In genomic region chr1:201584510-201584991, GRCh38 we compare ENCODE assay signal across 12 cellular contexts. TPM values are rescaled to one million over a fixed set of nuclear protein-coding genes. Genes with fewer than 3 reads are reported as not detected.
A peak's percentile ranks its signal among the peaks of the same experiment; 100 is the strongest.
DNase-seq lines count a peak whose midpoint lies in the region; ATAC-seq and TF ChIP-seq lines count a peak whose summit lies in the region.
"Had no signal": no experiment of that assay in that cellular context is flagged by ENCODE, and none has a peak within 500 bp of the region (broad histone marks: within the 10 kb centered on the region; RNA-seq: fewer than 3 reads in every experiment).

No MANE protein-coding gene starts in this region.

- H3K14ac ChIP-seq in IMR-90 (replicated peaks; ENCODE audit: low read depth, low read length), result peak overlapping the region; percentile 10

- TF ChIP-seq POLR2A in IMR-90 (IDR thresholded peaks at IDR 0.05; ENCODE audit: low read depth, low read length) (no peak), transverse colon (IDR thresholded peaks at IDR 0.05) (no peak)

- in situ Hi-C loops in IMR-90 (cut with MboI; ENCODE audit: low sequenced_read_pairs), result no loop called here
- in situ Hi-C loops in transverse colon (cut with MboI; ENCODE audit: low pct_ligation_motif_present in 1 of 4, low pct_unique_long_range_greater_than_20kb in 1 of 4, low sequenced_read_pairs in 3 of 4), result no loop called here

- no peak for TF ChIP-seq EP300 in transverse colon (IDR thresholded peaks at IDR 0.05; ENCODE audit: low read depth)

- no peak overlapping the region for H3K9ac ChIP-seq in IMR-90 (ENCODE audit: low read depth, low read length)

- BruUV-seq in IMR-90 (replicated peaks; lab: Mats Ljungman, UMichigan), result no TSS peak

- peak overlapping the region; percentile 68 for H2BK20ac ChIP-seq in IMR-90 (ENCODE audit: low read depth, low read length)

- peaks cover 29% of the 10 kb centered on the region for H3K4me1 ChIP-seq in IMR-90 (ENCODE audit: control insufficient read depth, insufficient read depth, low read length)
- peaks cover 0 to 32% (median 2%) of the 10 kb centered on the region in 4 donors for H3K4me1 ChIP-seq in transverse colon

- H3K27ac ChIP-seq in IMR-90 (ENCODE audit: insufficient read depth, low read length) (peak overlapping the region; percentile 87), transverse colon (peak overlapping the region; percentile 46 to 71 (median 60))

- TF ChIP-seq CTCF in IMR-90 (conservative IDR thresholded peaks at IDR 0.05; ENCODE audit: low read depth, low read length) (no peak), transverse colon (IDR thresholded peaks at IDR 0.05) (no peak), WTC11 (IDR thresholded peaks at IDR 0.05) (no peak)

- no CpG with 5 or more reads among the region's 4 CpGs for WGBS in IMR-90 (ENCODE audit: extremely low coverage in 2 of 2, insufficient read length in 1 of 2), 2 experiments
- WGBS in transverse colon (ENCODE audit: low coverage in 1 of 2), 2 donors, result 43 to 69% methylated on average over 1 to 4 of the region's 4 CpGs

- DNase-seq in IMR-90, result peak; percentile 89
- DNase-seq in dedifferentiated amniotic fluid mesenchymal stem cell (ENCODE audit: extremely low spot score), result peak; percentile 45
- DNase-seq in kidney tubule cell (ENCODE audit: low spot score), result peak; percentile 56
- peak; percentile 35 for DNase-seq in transverse colon
- DNase-seq in WTC11 (ENCODE audit: low spot score), result no peak
- DNase-seq in NCI-H2196 (lab: John Stamatoyannopoulos, UW; ENCODE audit: unreplicated experiment), result no peak
- DNase-seq: kidney, NCI-H1092 treated with DMSO at 0.1 percent for 48 hours, NCI-H774 had no signal

- no peak overlapping the region for H3K4me2 ChIP-seq in IMR-90 (ENCODE audit: low read depth, low read length)

- CTCF ChIA-PET in IMR-90 (lab: Yijun Ruan, JAX) (no interaction called here), WTC11 (lab: Charles Lee) (interaction anchor here (0.5 to 1.4 kb wide), 4 partner anchors 11 to 209 kb away, joined by 3 to 4 read pairs (median 4); no protein-coding TSS in a partner anchor)

- H3K4me3 ChIP-seq in IMR-90 (ENCODE audit: insufficient read depth, low read depth, low read length), result no peak overlapping the region
- no peak overlapping the region for H3K4me3 ChIP-seq in transverse colon

- peak overlapping the region; percentile 32 for H2AK5ac ChIP-seq in IMR-90 (ENCODE audit: low read depth, low read length)

- POLR2A ChIA-PET in IMR-90 (lab: Charles Lee; ENCODE audit: unreplicated experiment), result interaction anchor here (0.6 kb wide), 1 partner anchor 94 kb away, joined by 3 read pairs; no protein-coding TSS in a partner anchor
- POLR2A ChIA-PET in WTC11 (lab: Charles Lee), result no interaction called here

- intact Hi-C loops in IMR-90 (cut with micrococcal nuclease) (loop anchor here (1.0 kb wide), 2 partner anchors 9 to 22 kb away; no protein-coding TSS in a partner anchor), transverse colon (cut with DNase I; ENCODE audit: low total_unique reads) (no loop called here)

- H2BK5ac ChIP-seq in IMR-90 (ENCODE audit: low read depth, low read length, poor library complexity, severe bottlenecking), result peak overlapping the region; percentile 22

- peak overlapping the region; percentile 61 for H2BK120ac ChIP-seq in IMR-90 (ENCODE audit: low read depth, low read length)

- H3K36me3 Mint-ChIP-seq in WTC11, result no peaks in the 10 kb centered on the region

- no peaks in the 10 kb centered on the region for H3K9me3 Mint-ChIP-seq in WTC11
- H3K9me3 Mint-ChIP-seq: type B pancreatic cell had no signal

- H3K27me3 ChIP-seq in IMR-90 (ENCODE audit: control insufficient read depth, insufficient read depth, low read length) (no peaks in the 10 kb centered on the region), transverse colon (no peaks in the 10 kb centered on the region)

- peaks cover 24% of the 10 kb centered on the region for H3K9me1 ChIP-seq in IMR-90 (ENCODE audit: insufficient read depth, low read length)

- ATAC-seq in IMR-90 (ENCODE audit: low read depth), result peak; percentile 73
- no peak for ATAC-seq in WTC11
- ATAC-seq in HG03571 (IDR thresholded peaks at IDR 0.05; ENCODE audit: unreplicated experiment), result no peak

- peak overlapping the region in 1 of 2 experiments; percentile 58; a peak in 1 of 4 replicates for H4K8ac ChIP-seq in IMR-90 (ENCODE audit: low read depth in 2 of 2, low read length in 2 of 2)

- no peak overlapping the region for H3K4me3 Mint-ChIP-seq in WTC11
- H3K4me3 Mint-ChIP-seq: activated naive CD8-positive, alpha-beta T cell; type B pancreatic cell had no signal

- peak overlapping the region; percentile 58 for H3K18ac ChIP-seq in IMR-90 (ENCODE audit: low read depth, low read length)

- H3K4ac ChIP-seq in IMR-90 (ENCODE audit: low read depth, low read length), result peak overlapping the region; percentile 78

- dilution Hi-C loops in IMR-90 (cut with HindIII; ENCODE audit: low sequenced_read_pairs, unreplicated experiment), result no loop called here

- H2BK15ac ChIP-seq in IMR-90 (ENCODE audit: low read depth, low read length), result peak overlapping the region; percentile 46; the same call in 2 of the 3 replicates

- no peaks in the 10 kb centered on the region for H3K9me3 ChIP-seq in IMR-90 (ENCODE audit: control insufficient read depth, insufficient read depth, low read length)
- no peaks in the 10 kb centered on the region for H3K9me3 ChIP-seq in transverse colon

- TF ChIP-seq RAD21 in IMR-90 (IDR thresholded peaks at IDR 0.05; ENCODE audit: low read length), result no peak

- H3K36me3 ChIP-seq in IMR-90 (ENCODE audit: control insufficient read depth, insufficient read depth, low read length) (peaks cover 2% of the 10 kb centered on the region; the same call in 1 of the 2 replicates), transverse colon (no peaks in the 10 kb centered on the region)

- no peak overlapping the region for H3K56ac ChIP-seq in IMR-90 (ENCODE audit: extremely low read depth, insufficient read depth, low read length)

- peak overlapping the region; percentile 51 for H4K91ac ChIP-seq in IMR-90 (ENCODE audit: insufficient read depth, low read depth, low read length)

- peaks cover 21% of the 10 kb centered on the region for H4K20me1 ChIP-seq in IMR-90 (ENCODE audit: insufficient read depth, low read length)

- peaks cover 36 to 71% of the 10 kb centered on the region in 2 experiments for H3K79me1 ChIP-seq in IMR-90 (ENCODE audit: low read depth in 1 of 2, low read length in 2 of 2)

- H4K5ac ChIP-seq in IMR-90 (ENCODE audit: low read depth, low read length), result peak overlapping the region; percentile 13; the same call in 1 of the 2 replicates

- H3K4me1 Mint-ChIP-seq in WTC11, result peaks cover 15% of the 10 kb centered on the region

- 0 out of 2 replicates have a peak overlapping the region, but pooled peaks have one; percentile 8 for H3K23ac ChIP-seq in IMR-90 (ENCODE audit: low read depth, low read length)

- H3K27me3 Mint-ChIP-seq in WTC11 (ENCODE audit: low read depth), result peaks cover 4% of the 10 kb centered on the region; the same call in 1 of the 2 replicates

- H2AK9ac ChIP-seq in IMR-90 (replicated peaks; ENCODE audit: low read depth, low read length, poor library complexity), result peak overlapping the region; percentile 11

- no peak overlapping the region for H3K27ac Mint-ChIP-seq in WTC11
- H3K27ac Mint-ChIP-seq: activated naive CD8-positive, alpha-beta T cell; type B pancreatic cell had no signal

- H2AFZ ChIP-seq in IMR-90 (replicated peaks; ENCODE audit: low read length, poor library complexity), result peak overlapping the region; percentile 24

TF ChIP-seq in IMR-90, 13 proteins besides CTCF, POLR2A, EP300 and RAD21 (continues in another document):
- TF ChIP-seq RCOR1 (IDR thresholded peaks at IDR 0.05; ENCODE audit: insufficient replicate concordance, low read length) (no peak), ELK1 (IDR thresholded peaks at IDR 0.05; ENCODE audit: borderline replicate concordance, low read depth, low read length) (no peak), CEBPB (IDR thresholded peaks at IDR 0.05; ENCODE audit: low read depth, low read length) (no peak), BHLHE40 (IDR thresholded peaks at IDR 0.05; ENCODE audit: low read depth, low read length) (no peak), NFE2L2 (IDR thresholded peaks at IDR 0.05; ENCODE audit: low read depth, low read length) (no peak), SMC3 (IDR thresholded peaks at IDR 0.05; ENCODE audit: low read depth, low read length) (no peak)

TF ChIP-seq in WTC11, 78 proteins besides CTCF, POLR2A, EP300 and RAD21:
- TF ChIP-seq ELF4 (CRISPR knock-in tag; IDR thresholded peaks at IDR 0.05; ENCODE audit: low read depth) (no peak), RORB (CRISPR knock-in tag; IDR thresholded peaks at IDR 0.05) (no peak), MLX (CRISPR knock-in tag; IDR thresholded peaks at IDR 0.05) (no peak), NFATC4 (CRISPR knock-in tag; IDR thresholded peaks at IDR 0.05) (no peak), NFE2L1 (CRISPR knock-in tag; IDR thresholded peaks at IDR 0.05) (no peak), ESRRA (CRISPR knock-in tag; IDR thresholded peaks at IDR 0.05; ENCODE audit: borderline replicate concordance) (no peak), TP53 (CRISPR knock-in tag; IDR thresholded peaks at IDR 0.05) (no peak), ZMAT4 (CRISPR knock-in tag; IDR thresholded peaks at IDR 0.05) (no peak), ZBTB21 (CRISPR knock-in tag; IDR thresholded peaks at IDR 0.05; ENCODE audit: borderline replicate concordance) (no peak), NR1H2 (CRISPR knock-in tag; IDR thresholded peaks at IDR 0.05) (no peak)

RNA-seq across cellular contexts. Expression of gene NAV1, which starts 45.6 kb away (rescaled TPM):
- 14.0 and 14.4 TPM in 2 replicates for total RNA-seq in IMR-90 (2012; rRNA removed)
- polyA plus RNA-seq in IMR-90 (2012; rRNA removed), result 23.1 and 23.6 TPM in 2 replicates
- 11.8 and 15.2 TPM in 2 replicates for polyA plus RNA-seq in IMR-90 (2012; cell fraction: cytosol; rRNA removed)
- 31.9 and 47.5 TPM in 2 replicates for polyA plus RNA-seq in IMR-90 (2012; cell fraction: nucleus; rRNA removed; ENCODE audit: low replicate concordance)
- 10 to 100 TPM; 13.0 to 40.6 (median 16.9) TPM for total RNA-seq in transverse colon
- total RNA-seq in WTC11 (2021), result 41.0 to 51.0 TPM (median 46.2 TPM) in 3 replicates

Comparison
In these comparisons a context has a peak if more than half of its experiments do, and no peak if none do; other contexts are left out.
1. DNase-seq: peak in IMR-90 (single experiment), dedifferentiated amniotic fluid mesenchymal stem cell (single experiment), kidney tubule cell (single experiment) and transverse colon (single experiment); none in WTC11 (single experiment) and NCI-H2196 (single experiment).